In genomic region chr6:93779086-93779858, GRCh38 we compare ENCODE assay signal across 11 cellular contexts.
A peak's percentile ranks its signal among the peaks of the same experiment; 100 is the strongest.
DNase-seq lines count a peak whose midpoint lies in the region; ATAC-seq, FAIRE-seq and TF ChIP-seq lines count a peak whose summit lies in the region.
"Had no signal": no experiment of that assay in that cellular context is flagged by ENCODE, and none has a peak within 500 bp of the region (broad histone marks: within the 10 kb centered on the region; RNA-seq: fewer than 3 reads in every experiment).

No MANE protein-coding gene starts in this region.

- H3K27ac ChIP-seq in endothelial cell of umbilical vein (ENCODE audit: insufficient read depth, low read depth, low read length): no peak overlapping the region
- H3K27ac ChIP-seq in left lung: no peak overlapping the region
- H3K27ac ChIP-seq in smooth muscle cell (ENCODE audit: low read depth): peak overlapping the region; percentile 20

- H3K4me3 ChIP-seq in endothelial cell of umbilical vein (replicated peaks in 1 of 3; ENCODE audit: insufficient read depth in 1 of 3, low read depth in 1 of 3, low read length in 3 of 3): no peak overlapping the region
- H3K4me3 ChIP-seq in left lung: no peak overlapping the region
- peak overlapping the region; percentile 25 for H3K4me3 ChIP-seq in smooth muscle cell

- H3K9me1 ChIP-seq in endothelial cell of umbilical vein (replicated peaks; ENCODE audit: control insufficient read depth, extremely low read depth, insufficient read depth, low read length): no peaks in the 10 kb centered on the region

- no peaks in the 10 kb centered on the region for H3F3A ChIP-seq in smooth muscle cell (ENCODE audit: low read depth)

- H3K9ac ChIP-seq in endothelial cell of umbilical vein (replicated peaks; ENCODE audit: extremely low read depth, insufficient read depth, low read length): no peak overlapping the region
- no peak overlapping the region for H3K9ac ChIP-seq in smooth muscle cell (ENCODE audit: low read depth)

- no peaks in the 10 kb centered on the region for H4K20me1 ChIP-seq in endothelial cell of umbilical vein (replicated peaks; ENCODE audit: control insufficient read depth, extremely low read depth, insufficient read depth, low read length)
- no peaks in the 10 kb centered on the region for H4K20me1 ChIP-seq in smooth muscle cell (ENCODE audit: low read depth)

- H2AFZ ChIP-seq in endothelial cell of umbilical vein (ENCODE audit: low read depth, low read length) (peak overlapping the region; percentile 97), smooth muscle cell (ENCODE audit: low read depth) (peak overlapping the region; percentile 72)

- POLR2A ChIA-PET in endothelial cell of umbilical vein (lab: Charles Lee): no interaction called here

- H3K36me3 ChIP-seq in endothelial cell of umbilical vein (ENCODE audit: control insufficient read depth in 2 of 2, extremely low read depth in 1 of 2, insufficient read depth in 2 of 2, low read length in 2 of 2) (no peaks in the 10 kb centered on the region), left lung (no peaks in the 10 kb centered on the region), smooth muscle cell (ENCODE audit: low read depth) (no peaks in the 10 kb centered on the region)

- WGBS in smooth muscle cell (ENCODE audit: low lambda C conversion rate): 15% methylated on average over 12 of the region's 12 CpGs

- DNase-seq in NCI-H460 (ENCODE audit: extremely low read depth, low read depth) (peak; percentile 3), endothelial cell of umbilical vein (ENCODE audit: low read depth, low spot score) (peak; percentile 31), left lung (no peak), smooth muscle cell (lab: John Stamatoyannopoulos, UW; ENCODE audit: unreplicated experiment) (no peak), SW 1271 (lab: John Stamatoyannopoulos, UW) (no peak)
- DNase-seq in central memory CD4-positive, alpha-beta T cell: no peak
- DNase-seq: EL, HFFc6, T-cell had no signal

- dilution Hi-C loops in endothelial cell of umbilical vein (cut with MboI; ENCODE audit: extremely low pct_ligation_motif_present, low sequenced_read_pairs): no loop called here

- H3K4me1 ChIP-seq in endothelial cell of umbilical vein (ENCODE audit: control insufficient read depth, extremely low read depth, insufficient read depth, low read length): peaks cover under 1% of the 10 kb centered on the region
- H3K4me1 ChIP-seq in left lung: no peaks in the 10 kb centered on the region
- peaks cover 19% of the 10 kb centered on the region for H3K4me1 ChIP-seq in smooth muscle cell (ENCODE audit: low read depth)

- TF ChIP-seq CTCF in endothelial cell of umbilical vein (IDR thresholded peaks at IDR 0.05; ENCODE audit: extremely low read depth in 1 of 2, insufficient read depth in 1 of 2, low read depth in 1 of 2, low read length in 2 of 2): no peak
- no peak for TF ChIP-seq CTCF in left lung (IDR thresholded peaks at IDR 0.05)
- TF ChIP-seq CTCF in smooth muscle cell (IDR thresholded peaks at IDR 0.05; ENCODE audit: borderline replicate concordance, insufficient read depth, poor library complexity, severe bottlenecking): no peak

- peak; percentile 62 for ATAC-seq in left lung
- ATAC-seq in HG02798 (IDR thresholded peaks at IDR 0.05; ENCODE audit: poor library complexity, unreplicated experiment): no peak
- no peak for ATAC-seq in HG03460 (IDR thresholded peaks at IDR 0.05; ENCODE audit: unreplicated experiment)
- ATAC-seq: T-cell had no signal

- CTCF ChIA-PET in endothelial cell of umbilical vein (lab: Charles Lee): interaction anchor here (1.2 kb wide), 1 partner anchor 13 kb away, joined by 3 read pairs; no protein-coding TSS in a partner anchor

- intact Hi-C loops in endothelial cell of umbilical vein (cut with micrococcal nuclease): no loop called here
- intact Hi-C loops in left lung (cut with DNase I): no loop called here

- no peak for FAIRE-seq in endothelial cell of umbilical vein (lab: Jason Lieb, UNC)

- BruUV-seq in endothelial cell of umbilical vein (replicated peaks; lab: Mats Ljungman, UMichigan): no TSS peak

- no peaks in the 10 kb centered on the region for H3K27me3 ChIP-seq in endothelial cell of umbilical vein (ENCODE audit: control insufficient read depth in 2 of 2, insufficient read depth in 2 of 2, low read length in 2 of 2)
- no peaks in the 10 kb centered on the region for H3K27me3 ChIP-seq in left lung
- H3K27me3 ChIP-seq in smooth muscle cell (ENCODE audit: low read depth): no peaks in the 10 kb centered on the region

- no peak for TF ChIP-seq POLR2A in endothelial cell of umbilical vein (IDR thresholded peaks at IDR 0.05; ENCODE audit: low read depth, low read length)

- H3K9me3 ChIP-seq in endothelial cell of umbilical vein (replicated peaks; ENCODE audit: control insufficient read depth, insufficient read depth, low read length): no peaks in the 10 kb centered on the region
- H3K9me3 ChIP-seq in left lung: no peaks in the 10 kb centered on the region
- no peaks in the 10 kb centered on the region for H3K9me3 ChIP-seq in smooth muscle cell (replicated peaks; ENCODE audit: low read depth)

- no peak overlapping the region for H3K4me2 ChIP-seq in endothelial cell of umbilical vein (ENCODE audit: insufficient read depth, low read length)
- peak overlapping the region; percentile 75 for H3K4me2 ChIP-seq in smooth muscle cell

- H3K79me2 ChIP-seq in endothelial cell of umbilical vein (ENCODE audit: control insufficient read depth, insufficient read depth, low read length) (no peaks in the 10 kb centered on the region), smooth muscle cell (ENCODE audit: low read depth) (no peaks in the 10 kb centered on the region)

TF ChIP-seq in endothelial cell of umbilical vein, 7 proteins besides CTCF, POLR2A, EP300 and RAD21:
- no peak for TF ChIP-seq JUN (IDR thresholded peaks at IDR 0.05; ENCODE audit: borderline replicate concordance, insufficient read depth, insufficient read length, low read depth)
- no peak for TF ChIP-seq GATA2 (IDR thresholded peaks at IDR 0.05; ENCODE audit: insufficient read depth, insufficient read length, low read depth, low read length)
- TF ChIP-seq MYC (IDR thresholded peaks at IDR 0.05; ENCODE audit: low read depth, low read length): no peak
- TF ChIP-seq POLR2AphosphoS5 (IDR thresholded peaks at IDR 0.05; ENCODE audit: insufficient read depth, low read depth, low read length): no peak
- no peak for TF ChIP-seq FOS (IDR thresholded peaks at IDR 0.05; ENCODE audit: borderline replicate concordance, insufficient read depth, low read length)
- no peak for TF ChIP-seq EZH2 (IDR thresholded peaks at IDR 0.05; ENCODE audit: borderline replicate concordance, low read depth, low read length, severe bottlenecking)
- no peak for TF ChIP-seq MAX (IDR thresholded peaks at IDR 0.05; ENCODE audit: insufficient read depth, insufficient read length)

Comparison
In these comparisons a context has a peak if more than half of its experiments do, and no peak if none do; other contexts are left out.
1. DNase-seq: peak in NCI-H460 (single experiment) and endothelial cell of umbilical vein (single experiment); none in left lung (0 of 2), smooth muscle cell (single experiment), central memory CD4-positive, alpha-beta T cell (single experiment) and SW 1271 (0 of 2).